ENCODE assay signal across 11 cellular contexts in genomic region chrX:150664290-150664689, GRCh38. TPM values are rescaled to one million over a fixed set of nuclear protein-coding genes. Genes with fewer than 3 reads are reported as not detected.
DNase-seq lines count a peak whose midpoint lies in the region; ATAC-seq and TF ChIP-seq lines count a peak whose summit lies in the region.
"Had no signal": no experiment of that assay in that cellular context is flagged by ENCODE, and none has a peak within 500 bp of the region (broad histone marks: within the 10 kb centered on the region; RNA-seq: fewer than 3 reads in every experiment).

No MANE protein-coding gene starts in this region.

- in situ Hi-C loops in mammary epithelial cell (cut with MboI; ENCODE audit: low sequenced_read_pairs in 2 of 2): no loop called here

- CTCF ChIA-PET in MCF 10A (lab: Yijun Ruan, JAX) (interaction anchor here (1.6 kb wide), 1 partner anchor 12 kb away, joined by 4 read pairs; no protein-coding TSS in a partner anchor), mammary epithelial cell (lab: Charles Lee; ENCODE audit: low non-redundant PET) (no interaction called here)

- peak; percentile 85 for DNase-seq in MCF 10A (ENCODE audit: unreplicated experiment)
- DNase-seq in mammary epithelial cell: no peak
- DNase-seq in NCI-H2196 treated with DMSO at 0.1 percent for 48 hours (lab: John Stamatoyannopoulos, UW; ENCODE audit: unreplicated experiment): peak; percentile 14
- peak in 4 of 5 donors; percentile 38 to 74 (median 55) for DNase-seq in heart left ventricle
- peak; percentile 27 to 66 for DNase-seq in tibial artery
- no peak for DNase-seq in erythroblast (lab: John Stamatoyannopoulos, UW)
- DNase-seq: activated T-cell treated with anti-CD3 and anti-CD28 coated beads, Interleukin-2, amount 50 U/mL, for 24 hours; naive thymus-derived CD4-positive, alpha-beta T cell; stimulated activated CD8-positive, alpha-beta memory T cell treated with anti-CD3 and anti-CD28 coated beads, Interleukin-4, amount 100 ng/mL, for 48 hours had no signal

- H3K4me1 Mint-ChIP-seq in MCF 10A (ENCODE audit: insufficient read depth, unreplicated experiment): peaks cover 5% of the 10 kb centered on the region

- intact Hi-C loops in MCF 10A (cut with micrococcal nuclease): no loop called here
- intact Hi-C loops in mammary epithelial cell (cut with micrococcal nuclease): no loop called here
- intact Hi-C loops in heart left ventricle (cut with DNase I): no loop called here
- intact Hi-C loops in tibial artery (cut with DNase I; ENCODE audit: low total_unique reads): no loop called here

- H3K4me3 ChIP-seq in mammary epithelial cell (replicated peaks in 1 of 3; ENCODE audit: insufficient read depth in 1 of 3, low read depth in 2 of 3, low read length in 3 of 3) (no peak overlapping the region), heart left ventricle (no peak overlapping the region), tibial artery (no peak overlapping the region)

- H3K27me3 ChIP-seq in mammary epithelial cell (ENCODE audit: insufficient read depth, low read length) (no peaks in the 10 kb centered on the region), heart left ventricle (no peaks in the 10 kb centered on the region), tibial artery (no peaks in the 10 kb centered on the region)

- peaks cover 7% of the 10 kb centered on the region for H3K36me3 Mint-ChIP-seq in MCF 10A (ENCODE audit: insufficient read depth, unreplicated experiment)

- H3K36me3 ChIP-seq in mammary epithelial cell (ENCODE audit: insufficient read depth, low read length) (no peaks in the 10 kb centered on the region), heart left ventricle (peaks cover 0 to 47% (median 28%) of the 10 kb centered on the region in 9 donors), tibial artery (peaks cover 0 to 15% (median 11%) of the 10 kb centered on the region in 3 donors)

- BruUV-seq in MCF 10A (replicated peaks; lab: Mats Ljungman, UMichigan): no TSS peak
- no TSS peak for BruUV-seq in mammary epithelial cell (replicated peaks; lab: Mats Ljungman, UMichigan)

- H3K27me3 Mint-ChIP-seq in MCF 10A (ENCODE audit: insufficient read depth, unreplicated experiment): peaks cover 15% of the 10 kb centered on the region
- H3K27me3 Mint-ChIP-seq: naive thymus-derived CD4-positive, alpha-beta T cell had no signal

- H3K9ac ChIP-seq in mammary epithelial cell (ENCODE audit: insufficient read depth, low read length): no peak overlapping the region

- H3K4me3 Mint-ChIP-seq in MCF 10A (ENCODE audit: unreplicated experiment): no peak overlapping the region
- H3K4me3 Mint-ChIP-seq: activated T-cell treated with anti-CD3 and anti-CD28 coated beads, Interleukin-2, amount 50 U/mL, for 24 hours; naive thymus-derived CD4-positive, alpha-beta T cell had no signal

- 15% methylated on average over 2 of the region's 2 CpGs for WGBS in mammary epithelial cell (ENCODE audit: low coverage, missing lambda C conversion rate)
- WGBS in heart left ventricle, 4 donors: 22 to 53% (median 37%) methylated on average over 2 of the region's 2 CpGs

- H3K9me3 Mint-ChIP-seq in MCF 10A (ENCODE audit: unreplicated experiment): peaks cover 7% of the 10 kb centered on the region
- H3K9me3 Mint-ChIP-seq: activated T-cell treated with anti-CD3 and anti-CD28 coated beads, Interleukin-2, amount 50 U/mL, for 24 hours had no signal

- TF ChIP-seq POLR2A in heart left ventricle (IDR thresholded peaks at IDR 0.05) (no peak), erythroblast (IDR thresholded peaks at IDR 0.05; ENCODE audit: low read length) (no peak)

- ATAC-seq in heart left ventricle (peak; percentile 46 to 80 (median 54)), GM21717 (IDR thresholded peaks at IDR 0.05; ENCODE audit: unreplicated experiment) (no peak), GM19023 (IDR thresholded peaks at IDR 0.05; ENCODE audit: unreplicated experiment) (no peak)
- ATAC-seq: naive thymus-derived CD4-positive, alpha-beta T cell had no signal

- POLR2A ChIA-PET in MCF 10A (lab: Yijun Ruan, JAX): no interaction called here

- no peak overlapping the region for H3K4me2 ChIP-seq in mammary epithelial cell (ENCODE audit: insufficient read depth, low read depth, low read length)

- H3K9me3 ChIP-seq in mammary epithelial cell (replicated peaks; ENCODE audit: insufficient read depth, low read length) (peaks cover 3% of the 10 kb centered on the region), heart left ventricle (no peaks in the 10 kb centered on the region), tibial artery (no peaks in the 10 kb centered on the region)

- H4K20me1 ChIP-seq in mammary epithelial cell (ENCODE audit: insufficient read depth, low read length): no peaks in the 10 kb centered on the region

- no peak overlapping the region for H3K27ac ChIP-seq in mammary epithelial cell (ENCODE audit: insufficient read depth, low read depth, low read length)
- H3K27ac ChIP-seq in heart left ventricle: no peak overlapping the region
- H3K27ac ChIP-seq in tibial artery: no peak overlapping the region

- no peaks in the 10 kb centered on the region for H3K79me2 ChIP-seq in mammary epithelial cell (ENCODE audit: insufficient read depth, low read length)

- no peak overlapping the region for H3K27ac Mint-ChIP-seq in MCF 10A (ENCODE audit: low read depth, unreplicated experiment)
- H3K27ac Mint-ChIP-seq: activated T-cell treated with anti-CD3 and anti-CD28 coated beads, Interleukin-2, amount 50 U/mL, for 24 hours had no signal

- H2AFZ ChIP-seq in mammary epithelial cell (ENCODE audit: low read depth, low read length): no peak overlapping the region

- TF ChIP-seq CTCF in MCF 10A (IDR thresholded peaks at IDR 0.05; ENCODE audit: unreplicated experiment) (no peak), mammary epithelial cell (conservative IDR thresholded peaks at IDR 0.05 in 1 of 2, IDR thresholded peaks at IDR 0.05 in 1 of 2; ENCODE audit: extremely low read depth in 1 of 2, insufficient read depth in 1 of 2, low read depth in 1 of 2, low read length in 2 of 2) (no peak), heart left ventricle (IDR thresholded peaks at IDR 0.05) (no peak), tibial artery (IDR thresholded peaks at IDR 0.05) (no peak)

- dilution Hi-C loops in mammary epithelial cell (cut with HindIII; ENCODE audit: low sequenced_read_pairs): no loop called here

- H3K4me1 ChIP-seq in mammary epithelial cell (ENCODE audit: insufficient read depth, low read length) (no peaks in the 10 kb centered on the region), heart left ventricle (peaks cover 0 to 4% (median 0%) of the 10 kb centered on the region in 12 donors), tibial artery (peaks cover 0 to 10% (median 0%) of the 10 kb centered on the region in 4 donors)

RNA-seq across cellular contexts. Expression of gene MTMR1, which starts 28.9 kb away (rescaled TPM):
- total RNA-seq in MCF 10A (2022) (21.8 and 24.7 TPM in 2 replicates), mammary epithelial cell (10 to 100 TPM; 17.5 to 26.3 TPM), heart left ventricle (10 to 100 TPM; 12.8 to 59.7 (median 21.0) TPM)
- polyA plus RNA-seq in mammary epithelial cell (15.2 TPM), heart left ventricle (10 to 100 TPM in 1 of 2 donors, 1 to 10 TPM in 1; 5.1 to 23.3 TPM)
- 10.4 TPM for polyA minus RNA-seq in mammary epithelial cell

Comparison
In these comparisons a context has a peak if more than half of its experiments do, and no peak if none do; other contexts are left out.
1. DNase-seq: peak in MCF 10A (single experiment), NCI-H2196 treated with DMSO at 0.1 percent for 48 hours (single experiment), heart left ventricle (4 of 5) and tibial artery (2 of 2); none in mammary epithelial cell (single experiment) and erythroblast (0 of 2).
2. ATAC-seq: peak in heart left ventricle (4 of 4); none in GM21717 (single experiment) and GM19023 (single experiment).